ENCODE assay signal across 20 cellular contexts in genomic region chr13:44622701-44623100, GRCh38.
"Had no signal": no experiment of that assay in that cellular context is flagged by ENCODE, and none has a peak within 500 bp of the region (broad histone marks: within the 10 kb centered on the region; RNA-seq: fewer than 3 reads in every experiment).

No MANE protein-coding gene starts in this region.

- DNase-seq: activated naive CD4-positive, alpha-beta T cell; activated T-cell treated with anti-CD3 and anti-CD28 coated beads, Interleukin-2, amount 50 U/mL, for 1 hour; adrenal gland; cortex of kidney; foreskin melanocyte; glutamatergic neuron; immature natural killer cell; lower lobe of right lung; naive thymus-derived CD4-positive, alpha-beta T cell; small intestine; stimulated activated CD4-positive, alpha-beta T cell treated with anti-CD3 and anti-CD28 coated beads, Interleukin-2, amount 100 ng/mL, for 24 hours; T-helper 9 cell; transverse colon; uterus had no signal

- H3K4me2 ChIP-seq: hepatocyte had no signal

- ATAC-seq: left lobe of liver; lower lobe of right lung; naive thymus-derived CD4-positive, alpha-beta T cell; sciatic nerve; stimulated activated memory B cell treated with anti-CD40 and anti-IgM and Interleukin-4, amounts not matched to agents 10 μg/mL and 1 μg/mL and 100 μg/mL, for 72 hours had no signal

- H3K4me1 Mint-ChIP-seq: immature natural killer cell; naive thymus-derived CD4-positive, alpha-beta T cell; stimulated activated memory B cell treated with anti-CD40 and anti-IgM and Interleukin-4, amounts not matched to agents 10 μg/mL and 1 μg/mL and 100 μg/mL, for 72 hours had no signal

- H3K79me2 ChIP-seq: hepatocyte had no signal

- H3K36me3 ChIP-seq: adrenal gland, lower lobe of right lung, transverse colon, uterus had no signal

- H3K27ac Mint-ChIP-seq: activated naive CD8-positive, alpha-beta T cell; activated T-helper 2 cell treated with anti-CD3 and anti-CD28 coated beads, Interferon-gamma antibody, Interleukin-2, Interleukin-4, amounts not matched to agents 10 μg/mL and 5 μg/mL and 100 μg/mL, durations not matched to agents 14 hours and 24 hours and 36 hours; immature natural killer cell; naive thymus-derived CD4-positive, alpha-beta T cell; stimulated activated memory B cell treated with anti-CD40 and anti-IgM and Interleukin-4, amounts not matched to agents 10 μg/mL and 1 μg/mL and 100 μg/mL, for 72 hours had no signal

- H3K36me3 Mint-ChIP-seq: activated naive CD8-positive, alpha-beta T cell; immature natural killer cell; naive thymus-derived CD4-positive, alpha-beta T cell; stimulated activated memory B cell treated with anti-CD40 and anti-IgM and Interleukin-4, amounts not matched to agents 10 μg/mL and 1 μg/mL and 100 μg/mL, for 72 hours had no signal

- H3K27me3 ChIP-seq: adrenal gland, hepatocyte, transverse colon, uterus had no signal

- H2AFZ ChIP-seq: hepatocyte had no signal

- H3K4me1 ChIP-seq: adrenal gland, lower lobe of right lung, transverse colon, uterus had no signal

- H3K4me3 Mint-ChIP-seq: activated naive CD8-positive, alpha-beta T cell; immature natural killer cell; naive thymus-derived CD4-positive, alpha-beta T cell; stimulated activated memory B cell treated with anti-CD40 and anti-IgM and Interleukin-4, amounts not matched to agents 10 μg/mL and 1 μg/mL and 100 μg/mL, for 72 hours had no signal

- H3K4me3 ChIP-seq: adrenal gland, hepatocyte, lower lobe of right lung, transverse colon, uterus had no signal

- H3K27ac ChIP-seq: adrenal gland, hepatocyte, lower lobe of right lung, transverse colon, uterus had no signal

- H3K9me3 Mint-ChIP-seq: activated T-helper 2 cell treated with anti-CD3 and anti-CD28 coated beads, Interferon-gamma antibody, Interleukin-2, Interleukin-4, amounts not matched to agents 10 μg/mL and 5 μg/mL and 100 μg/mL, durations not matched to agents 14 hours and 24 hours and 36 hours; immature natural killer cell; naive thymus-derived CD4-positive, alpha-beta T cell had no signal

- H3K9me3 ChIP-seq: adrenal gland, lower lobe of right lung, transverse colon, uterus had no signal
